Comparison of ENCODE assay signal across 1 cellular context in the genomic region with DNA sequence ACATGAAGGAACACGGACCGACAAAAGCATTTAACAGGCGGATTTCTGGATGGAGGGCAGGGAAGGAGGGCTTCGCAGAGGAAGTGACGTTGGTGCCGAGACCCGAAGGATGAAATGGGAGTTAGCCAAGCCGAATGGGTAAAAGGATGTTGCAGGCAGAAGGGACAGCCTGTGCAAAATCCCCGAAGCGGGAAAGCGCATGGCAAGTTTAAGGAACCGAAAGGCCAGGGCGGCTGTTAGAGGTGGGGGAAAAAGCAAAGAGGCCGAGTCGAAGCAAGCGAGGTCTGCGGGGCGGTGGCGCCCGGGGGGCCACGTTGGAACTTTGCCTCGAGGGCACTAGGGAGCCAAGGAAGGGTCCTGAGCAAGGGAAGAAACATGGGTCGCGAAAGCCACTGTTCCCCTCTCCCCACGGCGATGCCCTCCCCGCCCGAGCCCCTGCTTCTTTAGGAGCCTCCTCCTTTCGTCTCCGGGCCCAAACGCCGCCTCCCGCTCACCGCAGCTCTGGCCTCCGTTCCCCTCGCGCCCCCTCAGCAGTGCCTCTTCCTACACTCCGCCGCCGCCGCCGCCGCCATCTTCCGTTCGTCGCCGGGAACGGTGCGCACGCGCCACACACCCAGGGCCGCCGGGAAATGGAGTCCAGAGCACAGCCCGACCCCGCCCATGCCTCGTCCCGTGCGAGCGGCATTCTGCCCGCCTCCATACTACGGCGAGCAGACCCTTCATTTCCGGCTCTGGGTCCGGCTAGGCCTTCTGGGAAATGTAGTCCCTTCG.
TF ChIP-seq lines count a peak whose summit lies in the region.

Gene SYMPK, minus strand, starts transcription at position 584 of the 771 bp plus-strand sequence. CDS start 8,652 bp downstream, outside the sequence.

TF ChIP-seq in HepG2, 621 proteins besides CTCF, POLR2A, EP300 and RAD21 (continued from another document and continues in another):
- TF ChIP-seq, protein P1, sequence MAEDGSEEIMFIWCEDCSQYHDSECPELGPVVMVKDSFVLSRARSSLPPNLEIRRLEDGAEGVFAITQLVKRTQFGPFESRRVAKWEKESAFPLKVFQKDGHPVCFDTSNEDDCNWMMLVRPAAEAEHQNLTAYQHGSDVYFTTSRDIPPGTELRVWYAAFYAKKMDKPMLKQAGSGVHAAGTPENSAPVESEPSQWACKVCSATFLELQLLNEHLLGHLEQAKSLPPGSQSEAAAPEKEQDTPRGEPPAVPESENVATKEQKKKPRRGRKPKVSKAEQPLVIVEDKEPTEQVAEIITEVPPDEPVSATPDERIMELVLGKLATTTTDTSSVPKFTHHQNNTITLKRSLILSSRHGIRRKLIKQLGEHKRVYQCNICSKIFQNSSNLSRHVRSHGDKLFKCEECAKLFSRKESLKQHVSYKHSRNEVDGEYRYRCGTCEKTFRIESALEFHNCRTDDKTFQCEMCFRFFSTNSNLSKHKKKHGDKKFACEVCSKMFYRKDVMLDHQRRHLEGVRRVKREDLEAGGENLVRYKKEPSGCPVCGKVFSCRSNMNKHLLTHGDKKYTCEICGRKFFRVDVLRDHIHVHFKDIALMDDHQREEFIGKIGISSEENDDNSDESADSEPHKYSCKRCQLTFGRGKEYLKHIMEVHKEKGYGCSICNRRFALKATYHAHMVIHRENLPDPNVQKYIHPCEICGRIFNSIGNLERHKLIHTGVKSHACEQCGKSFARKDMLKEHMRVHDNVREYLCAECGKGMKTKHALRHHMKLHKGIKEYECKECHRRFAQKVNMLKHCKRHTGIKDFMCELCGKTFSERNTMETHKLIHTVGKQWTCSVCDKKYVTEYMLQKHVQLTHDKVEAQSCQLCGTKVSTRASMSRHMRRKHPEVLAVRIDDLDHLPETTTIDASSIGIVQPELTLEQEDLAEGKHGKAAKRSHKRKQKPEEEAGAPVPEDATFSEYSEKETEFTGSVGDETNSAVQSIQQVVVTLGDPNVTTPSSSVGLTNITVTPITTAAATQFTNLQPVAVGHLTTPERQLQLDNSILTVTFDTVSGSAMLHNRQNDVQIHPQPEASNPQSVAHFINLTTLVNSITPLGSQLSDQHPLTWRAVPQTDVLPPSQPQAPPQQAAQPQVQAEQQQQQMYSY (CRISPR knock-in tag; IDR thresholded peaks at IDR 0.05), result no peak
- TF ChIP-seq RELA (CRISPR knock-in tag; IDR thresholded peaks at IDR 0.05) (no peak), PHF5A (CRISPR knock-in tag; IDR thresholded peaks at IDR 0.05; ENCODE audit: low read depth, unreplicated experiment) (no peak), SKI (IDR thresholded peaks at IDR 0.05; ENCODE audit: partially characterized antibody) (no peak), ZNF839 (CRISPR knock-in tag; IDR thresholded peaks at IDR 0.05; ENCODE audit: borderline replicate concordance) (peak; percentile 65; the same call in 1 of the 2 replicates), HNRNPK (IDR thresholded peaks at IDR 0.05; ENCODE audit: low read depth, low read length, poor library complexity, severe bottlenecking) (peak; percentile 58), SNRNP70 (IDR thresholded peaks at IDR 0.05; ENCODE audit: low read depth, low read length) (no peak), SSRP1 (CRISPR knock-in tag; IDR thresholded peaks at IDR 0.05) (no peak), ZNF510 (CRISPR knock-in tag; IDR thresholded peaks at IDR 0.05; ENCODE audit: low read depth) (no peak), ZNF639 (CRISPR knock-in tag; conservative IDR thresholded peaks at IDR 0.05) (peak; percentile 74), ZHX2 (IDR thresholded peaks at IDR 0.05; ENCODE audit: low read depth) (peak; percentile 86), ZHX2 (CRISPR knock-in tag; IDR thresholded peaks at IDR 0.05; ENCODE audit: borderline replicate concordance) (no peak), MAF1 (CRISPR knock-in tag; IDR thresholded peaks at IDR 0.05; ENCODE audit: borderline replicate concordance) (0 out of 2 replicates have a peak, but pooled peaks have one; percentile 62), GABPA (IDR thresholded peaks at IDR 0.05; ENCODE audit: low read depth, low read length) (peak; percentile 91), GABPA (CRISPR knock-in tag; IDR thresholded peaks at IDR 0.05; ENCODE audit: low read depth) (peak; percentile 97), NPAS2 (CRISPR knock-in tag; IDR thresholded peaks at IDR 0.05; ENCODE audit: borderline replicate concordance) (no peak), LBX2 (CRISPR knock-in tag; IDR thresholded peaks at IDR 0.05; ENCODE audit: borderline replicate concordance) (no peak), ZFX (CRISPR knock-in tag; IDR thresholded peaks at IDR 0.05; ENCODE audit: low read depth) (no peak; the same call in 1 of the 2 replicates), ZNF607 (CRISPR knock-in tag; IDR thresholded peaks at IDR 0.05; ENCODE audit: borderline replicate concordance) (peak; percentile 86)
- TF ChIP-seq, protein P2, sequence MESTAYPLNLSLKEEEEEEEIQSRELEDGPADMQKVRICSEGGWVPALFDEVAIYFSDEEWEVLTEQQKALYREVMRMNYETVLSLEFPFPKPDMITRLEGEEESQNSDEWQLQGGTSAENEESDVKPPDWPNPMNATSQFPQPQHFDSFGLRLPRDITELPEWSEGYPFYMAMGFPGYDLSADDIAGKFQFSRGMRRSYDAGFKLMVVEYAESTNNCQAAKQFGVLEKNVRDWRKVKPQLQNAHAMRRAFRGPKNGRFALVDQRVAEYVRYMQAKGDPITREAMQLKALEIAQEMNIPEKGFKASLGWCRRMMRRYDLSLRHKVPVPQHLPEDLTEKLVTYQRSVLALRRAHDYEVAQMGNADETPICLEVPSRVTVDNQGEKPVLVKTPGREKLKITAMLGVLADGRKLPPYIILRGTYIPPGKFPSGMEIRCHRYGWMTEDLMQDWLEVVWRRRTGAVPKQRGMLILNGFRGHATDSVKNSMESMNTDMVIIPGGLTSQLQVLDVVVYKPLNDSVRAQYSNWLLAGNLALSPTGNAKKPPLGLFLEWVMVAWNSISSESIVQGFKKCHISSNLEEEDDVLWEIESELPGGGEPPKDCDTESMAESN (CRISPR knock-in tag; conservative IDR thresholded peaks at IDR 0.05), result no peak; the same call in 1 of the 2 replicates
- TF ChIP-seq, protein P3, sequence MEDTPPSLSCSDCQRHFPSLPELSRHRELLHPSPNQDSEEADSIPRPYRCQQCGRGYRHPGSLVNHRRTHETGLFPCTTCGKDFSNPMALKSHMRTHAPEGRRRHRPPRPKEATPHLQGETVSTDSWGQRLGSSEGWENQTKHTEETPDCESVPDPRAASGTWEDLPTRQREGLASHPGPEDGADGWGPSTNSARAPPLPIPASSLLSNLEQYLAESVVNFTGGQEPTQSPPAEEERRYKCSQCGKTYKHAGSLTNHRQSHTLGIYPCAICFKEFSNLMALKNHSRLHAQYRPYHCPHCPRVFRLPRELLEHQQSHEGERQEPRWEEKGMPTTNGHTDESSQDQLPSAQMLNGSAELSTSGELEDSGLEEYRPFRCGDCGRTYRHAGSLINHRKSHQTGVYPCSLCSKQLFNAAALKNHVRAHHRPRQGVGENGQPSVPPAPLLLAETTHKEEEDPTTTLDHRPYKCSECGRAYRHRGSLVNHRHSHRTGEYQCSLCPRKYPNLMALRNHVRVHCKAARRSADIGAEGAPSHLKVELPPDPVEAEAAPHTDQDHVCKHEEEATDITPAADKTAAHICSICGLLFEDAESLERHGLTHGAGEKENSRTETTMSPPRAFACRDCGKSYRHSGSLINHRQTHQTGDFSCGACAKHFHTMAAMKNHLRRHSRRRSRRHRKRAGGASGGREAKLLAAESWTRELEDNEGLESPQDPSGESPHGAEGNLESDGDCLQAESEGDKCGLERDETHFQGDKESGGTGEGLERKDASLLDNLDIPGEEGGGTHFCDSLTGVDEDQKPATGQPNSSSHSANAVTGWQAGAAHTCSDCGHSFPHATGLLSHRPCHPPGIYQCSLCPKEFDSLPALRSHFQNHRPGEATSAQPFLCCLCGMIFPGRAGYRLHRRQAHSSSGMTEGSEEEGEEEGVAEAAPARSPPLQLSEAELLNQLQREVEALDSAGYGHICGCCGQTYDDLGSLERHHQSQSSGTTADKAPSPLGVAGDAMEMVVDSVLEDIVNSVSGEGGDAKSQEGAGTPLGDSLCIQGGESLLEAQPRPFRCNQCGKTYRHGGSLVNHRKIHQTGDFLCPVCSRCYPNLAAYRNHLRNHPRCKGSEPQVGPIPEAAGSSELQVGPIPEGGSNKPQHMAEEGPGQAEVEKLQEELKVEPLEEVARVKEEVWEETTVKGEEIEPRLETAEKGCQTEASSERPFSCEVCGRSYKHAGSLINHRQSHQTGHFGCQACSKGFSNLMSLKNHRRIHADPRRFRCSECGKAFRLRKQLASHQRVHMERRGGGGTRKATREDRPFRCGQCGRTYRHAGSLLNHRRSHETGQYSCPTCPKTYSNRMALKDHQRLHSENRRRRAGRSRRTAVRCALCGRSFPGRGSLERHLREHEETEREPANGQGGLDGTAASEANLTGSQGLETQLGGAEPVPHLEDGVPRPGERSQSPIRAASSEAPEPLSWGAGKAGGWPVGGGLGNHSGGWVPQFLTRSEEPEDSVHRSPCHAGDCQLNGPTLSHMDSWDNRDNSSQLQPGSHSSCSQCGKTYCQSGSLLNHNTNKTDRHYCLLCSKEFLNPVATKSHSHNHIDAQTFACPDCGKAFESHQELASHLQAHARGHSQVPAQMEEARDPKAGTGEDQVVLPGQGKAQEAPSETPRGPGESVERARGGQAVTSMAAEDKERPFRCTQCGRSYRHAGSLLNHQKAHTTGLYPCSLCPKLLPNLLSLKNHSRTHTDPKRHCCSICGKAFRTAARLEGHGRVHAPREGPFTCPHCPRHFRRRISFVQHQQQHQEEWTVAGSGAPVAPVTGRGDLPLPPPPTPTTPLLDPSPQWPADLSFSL (CRISPR knock-in tag; IDR thresholded peaks at IDR 0.05), result no peak
- TF ChIP-seq, protein P4, sequence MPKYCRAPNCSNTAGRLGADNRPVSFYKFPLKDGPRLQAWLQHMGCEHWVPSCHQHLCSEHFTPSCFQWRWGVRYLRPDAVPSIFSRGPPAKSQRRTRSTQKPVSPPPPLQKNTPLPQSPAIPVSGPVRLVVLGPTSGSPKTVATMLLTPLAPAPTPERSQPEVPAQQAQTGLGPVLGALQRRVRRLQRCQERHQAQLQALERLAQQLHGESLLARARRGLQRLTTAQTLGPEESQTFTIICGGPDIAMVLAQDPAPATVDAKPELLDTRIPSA (CRISPR knock-in tag; IDR thresholded peaks at IDR 0.05; ENCODE audit: borderline replicate concordance), result no peak; the same call in 1 of the 2 replicates
